ENCODE assay signal across 34 cellular contexts in the genomic region with DNA sequence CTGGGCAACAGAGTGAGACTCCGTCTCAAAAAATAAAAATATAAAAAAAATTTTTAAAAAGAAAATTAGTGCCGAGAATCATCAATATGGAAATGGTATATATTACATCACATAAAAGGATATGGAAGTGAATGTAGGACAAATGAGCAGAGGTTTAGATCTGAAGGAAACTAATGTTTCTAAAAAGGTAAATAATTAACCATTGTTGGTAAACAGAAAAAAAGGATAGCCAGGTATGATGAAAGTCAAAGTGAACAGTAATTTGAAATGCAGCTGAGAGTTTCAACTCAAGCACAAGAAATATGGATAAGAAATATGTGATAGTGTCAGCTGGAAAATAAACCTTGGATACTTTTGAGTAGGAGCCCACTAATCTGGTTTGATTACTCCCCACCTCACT.
"Had no signal": no experiment of that assay in that cellular context is flagged by ENCODE, and none has a peak within 500 bp of the region (broad histone marks: within the 10 kb centered on the region; RNA-seq: fewer than 3 reads in every experiment).

No MANE protein-coding gene starts in this region.

- H3K4me3 ChIP-seq: MG63 had no signal

- H3K9me3 ChIP-seq: MG63 had no signal

- DNase-seq: Karpas-422, Kasumi-1, MG63, MM.1S, MV-4-11, NCI-H1048, NCI-H1092, NCI-H1092 treated with DMSO at 0.1 percent for 48 hours, NCI-H1105, NCI-H1105 treated with DMSO at 0.1 percent for 48 hours, NCI-H1417, NCI-H1417 treated with DMSO at 0.1 percent for 48 hours, NCI-H1436, NCI-H1436 treated with DMSO at 0.1 percent for 48 hours, NCI-H146, NCI-H1694, NCI-H1694 treated with DMSO at 0.1 percent for 48 hours, NCI-H187, NCI-H187 treated with DMSO at 0.1 percent for 48 hours, NCI-H1930, NCI-H2029, NCI-H2029 treated with DMSO at 0.1 percent for 48 hours, NCI-H2081, NCI-H2081 treated with DMSO at 0.1 percent for 48 hours, NCI-H2107, NCI-H2171, NCI-H2171 treated with DMSO at 0.1 percent for 48 hours, NCI-H2227 treated with DMSO at 0.1 percent for 48 hours, NCI-H226, NCI-H345, NCI-H446, NCI-H446 treated with DMSO at 0.1 percent for 48 hours, NCI-H510A, NCI-H510A treated with DMSO at 0.1 percent for 48 hours had no signal

- H3K27me3 ChIP-seq: MG63 had no signal
